Comparison of ENCODE assay signal across 17 cellular contexts in the genomic region with DNA sequence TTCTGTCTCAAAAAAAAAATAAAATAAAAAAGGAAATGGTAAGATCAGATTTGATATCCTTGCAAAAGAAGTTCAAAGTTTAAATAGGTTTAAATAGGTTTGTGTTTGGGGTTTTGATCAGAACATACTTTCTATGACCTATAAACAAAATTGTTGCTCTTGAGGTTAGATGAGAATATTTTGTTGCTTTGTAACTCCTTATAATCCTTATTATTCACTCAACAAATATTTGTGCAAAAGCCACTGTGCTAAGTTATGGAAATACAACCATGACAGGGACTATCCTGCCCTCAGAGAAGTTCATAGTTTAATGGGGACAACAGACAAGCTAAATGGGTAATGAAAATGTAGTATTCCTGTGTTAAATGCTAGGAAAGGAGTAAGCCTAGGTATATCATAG.
"Had no signal": no experiment of that assay in that cellular context is flagged by ENCODE, and none has a peak within 500 bp of the region (broad histone marks: within the 10 kb centered on the region; RNA-seq: fewer than 3 reads in every experiment).

No MANE protein-coding gene starts in this region.

- H3K27me3 Mint-ChIP-seq: activated T-helper 17 cell treated with anti-CD3 and anti-CD28 coated beads, Interleukin-2, amount 50 U/mL, for 72 hours; central memory CD8-positive, alpha-beta T cell had no signal

- DNase-seq: activated CD4-positive, alpha-beta T cell treated with anti-CD3 and anti-CD28 coated beads, Interleukin-2, amount 50 U/mL, for 1 hour; activated naive CD4-positive, alpha-beta T cell treated with anti-CD3 and anti-CD28 coated beads for 36 hours; activated T-cell treated with anti-CD3 and anti-CD28 coated beads for 4 hours; body of pancreas; effector CD8-positive, alpha-beta T cell; foreskin melanocyte; stimulated activated CD4-positive, alpha-beta T cell treated with anti-CD3 and anti-CD28 coated beads, Interleukin-15, amount 100 ng/mL, for 24 hours; stimulated activated CD4-positive, alpha-beta T cell treated with anti-CD3 and anti-CD28 coated beads, Interleukin-4, amount 100 ng/mL, for 1 hour; stimulated activated naive CD4-positive, alpha-beta T cell; tibial artery had no signal

- ATAC-seq: activated T-helper 17 cell treated with anti-CD3 and anti-CD28 coated beads, Interleukin-2, amount 50 U/mL, for 72 hours; body of pancreas had no signal

- H3K4me1 ChIP-seq: body of pancreas, right atrium auricular region, tibial artery had no signal

- H3K4me1 Mint-ChIP-seq: central memory CD8-positive, alpha-beta T cell had no signal

- H3K27ac ChIP-seq: body of pancreas, right atrium auricular region, skin epidermis, tibial artery had no signal

- H3K36me3 ChIP-seq: right atrium auricular region had no signal

- H3K9me3 ChIP-seq: body of pancreas had no signal

- H3K4me3 ChIP-seq: body of pancreas, right atrium auricular region, skin epidermis, tibial artery had no signal

- H3K27ac Mint-ChIP-seq: activated naive CD4-positive, alpha-beta T cell treated with anti-CD3 and anti-CD28 coated beads for 36 hours; activated T-helper 17 cell treated with anti-CD3 and anti-CD28 coated beads, Interleukin-2, amount 50 U/mL, for 72 hours; mesothelial cell of epicardium; progenitor cell of endocrine pancreas; T-helper 2 cell treated with Interferon-gamma antibody and Interleukin-4, amounts not matched to agents 5 μg/mL and 100 μg/mL, for 36 hours had no signal

- H3K27me3 ChIP-seq: body of pancreas, right atrium auricular region, tibial artery had no signal

- H3K4me3 Mint-ChIP-seq: activated naive CD4-positive, alpha-beta T cell treated with anti-CD3 and anti-CD28 coated beads for 36 hours; activated T-helper 17 cell treated with anti-CD3 and anti-CD28 coated beads, Interleukin-2, amount 50 U/mL, for 72 hours; central memory CD8-positive, alpha-beta T cell; mesothelial cell of epicardium; T-helper 2 cell treated with Interferon-gamma antibody and Interleukin-4, amounts not matched to agents 5 μg/mL and 100 μg/mL, for 36 hours had no signal
